27 cellular contexts compared by ENCODE assay signal in the genomic region with DNA sequence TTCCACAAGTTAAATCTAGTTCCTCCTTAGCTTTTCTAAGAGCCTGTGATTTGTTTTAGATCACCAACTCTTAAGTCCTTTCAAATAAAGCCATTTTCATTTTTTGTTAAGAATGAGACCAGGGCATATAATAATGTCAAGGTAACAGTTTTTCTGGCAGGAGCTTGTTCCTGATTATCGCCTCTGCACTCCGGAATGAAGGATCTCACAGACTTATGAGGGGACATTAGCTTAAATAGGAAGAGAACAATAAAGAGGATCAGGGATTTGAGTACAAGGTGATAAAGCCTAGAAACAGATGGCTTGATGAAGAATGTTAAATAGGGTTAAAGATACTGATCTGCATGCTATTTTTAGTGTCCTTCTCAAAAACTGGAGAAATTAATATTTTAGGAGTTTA.
"Had no signal": no experiment of that assay in that cellular context is flagged by ENCODE, and none has a peak within 500 bp of the region (broad histone marks: within the 10 kb centered on the region; RNA-seq: fewer than 3 reads in every experiment).

No MANE protein-coding gene starts in this region.

- DNase-seq: activated B cell treated with CpG ODN at 0.5 μM for 24 hours; activated CD4-positive, alpha-beta memory T cell treated with anti-CD3 and anti-CD28 coated beads, Interleukin-2, amount 10 ng/mL, durations not matched to agents 7 days and 5 days; activated CD4-positive, alpha-beta T cell treated with anti-CD3 and anti-CD28 coated beads for 4 hours; activated CD4-positive, alpha-beta T cell treated with anti-CD3 and anti-CD28 coated beads, Interleukin-2, amount 10 ng/mL, durations not matched to agents 24 days and 14 days; activated CD4-positive, alpha-beta T cell treated with anti-CD3 and anti-CD28 coated beads, Interleukin-2, amount 50 U/mL, for 1 hour; activated CD4-positive, alpha-beta T cell treated with anti-CD3 and anti-CD28 coated beads, Interleukin-2, amount 50 U/mL, for 4 hours; activated CD4-positive, CD25-positive, alpha-beta regulatory T cell treated with anti-CD3 and anti-CD28 coated beads, Interleukin-2, amount 50 U/mL, for 72 hours; activated CD8-positive, alpha-beta memory T cell treated with anti-CD3 and anti-CD28 coated beads for 24 hours; activated CD8-positive, alpha-beta memory T cell treated with anti-CD3 and anti-CD28 coated beads, Interleukin-2, amount 10 ng/mL, durations not matched to agents 7 days and 5 days; activated CD8-positive, alpha-beta memory T cell treated with anti-CD3 and anti-CD28 coated beads, Interleukin-2, amount 50 U/mL, for 48 hours; activated CD8-positive, alpha-beta T cell treated with anti-CD3 and anti-CD28 coated beads, Interleukin-2, amount 10 ng/mL, durations not matched to agents 7 days and 5 days; activated effector memory CD4-positive, alpha-beta T cell treated with Interleukin-2 at 50 U/mL for 16 hours; activated gamma-delta T cell; activated naive CD4-positive, alpha-beta T cell treated with anti-CD3 and anti-CD28 coated beads, Interleukin-2, amount 10 ng/mL, durations not matched to agents 7 days and 5 days; activated naive CD4-positive, alpha-beta T cell treated with Interleukin-2 at 50 U/mL for 16 hours; activated naive CD8-positive, alpha-beta T cell treated with anti-CD3 and anti-CD28 coated beads, Interleukin-2, amount 10 ng/mL, durations not matched to agents 7 days and 5 days; activated naive CD8-positive, alpha-beta T cell treated with anti-CD3 and anti-CD28 coated beads, Interleukin-2, amount 50 U/mL, for 24 hours; activated T-cell treated with anti-CD3 and anti-CD28 coated beads, Interleukin-2, amount 50 U/mL, for 24 hours; activated T-cell treated with anti-CD3 and anti-CD28 coated beads, Interleukin-2, amount 50 U/mL, for 48 hours; amygdala; anterior cingulate cortex; caudate nucleus; cerebellar nuclear complex; T-helper 1 cell; T-helper 2 cell; T-helper 9 cell had no signal

- FAIRE-seq: bronchial epithelial cell had no signal
